Comparison of ENCODE assay signal across 22 cellular contexts in genomic region chr7:8018961-8019360, GRCh38. TPM values are rescaled to one million over a fixed set of nuclear protein-coding genes. Genes with fewer than 3 reads are reported as not detected.
A peak's percentile ranks its signal among the peaks of the same experiment; 100 is the strongest.
DNase-seq lines count a peak whose midpoint lies in the region; ATAC-seq, FAIRE-seq and TF ChIP-seq lines count a peak whose summit lies in the region.
"Had no signal": no experiment of that assay in that cellular context is flagged by ENCODE, and none has a peak within 500 bp of the region (broad histone marks: within the 10 kb centered on the region; RNA-seq: fewer than 3 reads in every experiment).

No MANE protein-coding gene starts in this region.

- no peak for TF ChIP-seq CTCF in heart right ventricle (IDR thresholded peaks at IDR 0.05)

- peaks cover 11% of the 10 kb centered on the region for H3K36me3 Mint-ChIP-seq in stimulated activated effector memory CD8-positive, alpha-beta T cell treated with anti-CD3 and anti-CD28 coated beads, Interleukin-12 subunit alpha, Interleukin-12 subunit beta, amount 100 ng/mL, for 72 hours

- peak; percentile 72 to 81 for ATAC-seq in activated CD4-positive, CD25-positive, alpha-beta regulatory T cell treated with anti-CD3 and anti-CD28 coated beads, Interleukin-2, amount 50 U/mL, for 24 hours
- peak; percentile 79 for ATAC-seq in HG03378 (IDR thresholded peaks at IDR 0.05; ENCODE audit: unreplicated experiment)
- peak; percentile 67 for ATAC-seq in stimulated activated effector memory CD8-positive, alpha-beta T cell treated with anti-CD3 and anti-CD28 coated beads, Interleukin-12 subunit alpha, Interleukin-12 subunit beta, amount 100 ng/mL, for 72 hours
- no peak for ATAC-seq in heart right ventricle
- ATAC-seq: K562 had no signal

- H3K9me3 Mint-ChIP-seq in stimulated activated effector memory CD8-positive, alpha-beta T cell treated with anti-CD3 and anti-CD28 coated beads, Interleukin-12 subunit alpha, Interleukin-12 subunit beta, amount 100 ng/mL, for 72 hours = no peaks in the 10 kb centered on the region
- H3K9me3 Mint-ChIP-seq: CD4-positive, alpha-beta T cell had no signal

- 97 to 100% methylated on average over 1 of the region's 1 CpG for WGBS in heart right ventricle, 2 donors

- H3K4me1 ChIP-seq in heart right ventricle = peaks cover 0 to 8% (median 0%) of the 10 kb centered on the region in 9 donors
- H3K4me1 ChIP-seq: Peyer's patch had no signal

- peaks cover 0 to 10% (median 0%) of the 10 kb centered on the region in 9 donors for H3K36me3 ChIP-seq in heart right ventricle
- H3K36me3 ChIP-seq: Peyer's patch had no signal

- no peaks in the 10 kb centered on the region for H3K27me3 ChIP-seq in heart right ventricle
- H3K27me3 ChIP-seq: Peyer's patch had no signal

- peaks cover 26% of the 10 kb centered on the region for H3K4me1 Mint-ChIP-seq in stimulated activated effector memory CD8-positive, alpha-beta T cell treated with anti-CD3 and anti-CD28 coated beads, Interleukin-12 subunit alpha, Interleukin-12 subunit beta, amount 100 ng/mL, for 72 hours

- no peaks in the 10 kb centered on the region for H3K9me3 ChIP-seq in heart right ventricle
- H3K9me3 ChIP-seq: Peyer's patch had no signal

- peak; percentile 83 for FAIRE-seq in GM19239 (lab: Jason Lieb, UNC)
- FAIRE-seq: K562 had no signal

- DNase-seq in activated CD4-positive, CD25-positive, alpha-beta regulatory T cell treated with anti-CD3 and anti-CD28 coated beads, Interleukin-2, amount 50 U/mL, for 72 hours = no peak
- DNase-seq in GM19239 (ENCODE audit: insufficient read length, low spot score) (no peak), heart right ventricle (no peak), NCI-H748 (lab: John Stamatoyannopoulos, UW; ENCODE audit: unreplicated experiment) (no peak), kidney glomerular epithelial cell (lab: John Stamatoyannopoulos, UW) (no peak)
- DNase-seq in stimulated activated effector memory CD8-positive, alpha-beta T cell treated with anti-CD3 and anti-CD28 coated beads, Interleukin-12 subunit alpha, Interleukin-12 subunit beta, amount 100 ng/mL, for 72 hours (ENCODE audit: low spot score in 2 of 2) = no peak
- DNase-seq: CD4-positive, alpha-beta T cell; DMS153; GDM1; GM23248; HCEC 1CT; NCI-H1105; NCI-H2081; NCI-H2171 treated with DMSO at 0.1 percent for 48 hours; NCI-H446; NCI-H748 treated with DMSO at 0.1 percent for 48 hours; NK-92 treated with Interleukin-12 subunit alpha and Interleukin-12 subunit beta, amount 100 ng/mL, for 24 hours; Peyer's patch had no signal

- H3K27ac Mint-ChIP-seq in stimulated activated effector memory CD8-positive, alpha-beta T cell treated with anti-CD3 and anti-CD28 coated beads, Interleukin-12 subunit alpha, Interleukin-12 subunit beta, amount 100 ng/mL, for 72 hours = no peak overlapping the region
- H3K27ac Mint-ChIP-seq: CD4-positive, alpha-beta T cell had no signal

- no peak overlapping the region for H3K27ac ChIP-seq in heart right ventricle
- H3K27ac ChIP-seq: 22Rv1, GM23248, Peyer's patch had no signal

- intact Hi-C loops in heart right ventricle (cut with DNase I) = no loop called here

- no peak overlapping the region for H3K4me3 Mint-ChIP-seq in stimulated activated effector memory CD8-positive, alpha-beta T cell treated with anti-CD3 and anti-CD28 coated beads, Interleukin-12 subunit alpha, Interleukin-12 subunit beta, amount 100 ng/mL, for 72 hours
- H3K4me3 Mint-ChIP-seq: CD4-positive, alpha-beta T cell had no signal

- H3K4me3 ChIP-seq in heart right ventricle = no peak overlapping the region
- H3K4me3 ChIP-seq: GM23248, K562, Peyer's patch had no signal

RNA-seq across cellular contexts. Expression of gene GLCCI1, which starts 50.4 kb away (rescaled TPM):
- total RNA-seq in heart right ventricle = 10 to 100 TPM in 2 of 10 donors, 1 to 10 TPM in 8; 3.6 to 13.0 (median 7.6) TPM
- 1 to 10 TPM in 1 of 2 donors, under 1 TPM in 1; 0.75 to 3.3 TPM for polyA plus RNA-seq in heart right ventricle

Comparison
In these comparisons a context has a peak if more than half of its experiments do, and no peak if none do; other contexts are left out.
1. ATAC-seq: peak in activated CD4-positive, CD25-positive, alpha-beta regulatory T cell treated with anti-CD3 and anti-CD28 coated beads, Interleukin-2, amount 50 U/mL, for 24 hours (2 of 2), HG03378 (single experiment) and stimulated activated effector memory CD8-positive, alpha-beta T cell treated with anti-CD3 and anti-CD28 coated beads, Interleukin-12 subunit alpha, Interleukin-12 subunit beta, amount 100 ng/mL, for 72 hours (single experiment); none in heart right ventricle (0 of 8).